ENCODE assay signal across 8 cellular contexts in genomic region chr6:118893095-118893881, GRCh38. TPM values are rescaled to one million over a fixed set of nuclear protein-coding genes. Genes with fewer than 3 reads are reported as not detected.
A peak's percentile ranks its signal among the peaks of the same experiment; 100 is the strongest.
DNase-seq lines count a peak whose midpoint lies in the region; ATAC-seq and TF ChIP-seq lines count a peak whose summit lies in the region.

No MANE protein-coding gene starts in this region.

- ATAC-seq in GM21381 (IDR thresholded peaks at IDR 0.05; ENCODE audit: unreplicated experiment): peak; percentile 6

- TSS peak; percentile 69 for BruUV-seq in OCI-LY7 (replicated peaks; lab: Mats Ljungman, UMichigan)

- peaks cover 70% of the 10 kb centered on the region for H3K79me2 ChIP-seq in OCI-LY7 (ENCODE audit: insufficient read depth, low read depth, low read length)

- DNase-seq in DMS 273 (lab: John Stamatoyannopoulos, UW; ENCODE audit: unreplicated experiment): peak; percentile 82
- peak; percentile 82 for DNase-seq in OCI-LY7 (ENCODE audit: low spot score)
- DNase-seq in amniotic epithelial cell (ENCODE audit: low read depth): peak; percentile 52
- no peak for DNase-seq in middle frontal gyrus (ENCODE audit: extremely low spot score, low spot score)

- no peaks in the 10 kb centered on the region for H3K9me2 ChIP-seq in OCI-LY7 (ENCODE audit: insufficient read depth, low read length)

- H2AFZ ChIP-seq in OCI-LY7 (ENCODE audit: low read length): peak overlapping the region; percentile 71; the same call in 1 of the 2 replicates

- peak overlapping the region; percentile 70 for H3K27ac ChIP-seq in HUES64 (ENCODE audit: low read depth, low read length)
- H3K27ac ChIP-seq in OCI-LY7 (ENCODE audit: low read depth, low read length, poor library complexity, severe bottlenecking): peak overlapping the region; percentile 89

- no peaks in the 10 kb centered on the region for H4K20me1 ChIP-seq in OCI-LY7 (ENCODE audit: insufficient read depth, low read length)

- CTCF ChIA-PET in OCI-LY7 (lab: Charles Lee; ENCODE audit: unreplicated experiment): interaction anchor here (1.0 kb wide), 1 partner anchor 11 kb away, joined by 4 read pairs; no protein-coding TSS in a partner anchor

- H3K4me2 ChIP-seq in OCI-LY7 (ENCODE audit: low read length): peak overlapping the region; percentile 99
- peak overlapping the region; percentile 86 for H3K4me2 ChIP-seq in skeletal muscle satellite cell (ENCODE audit: low read length)

- no peaks in the 10 kb centered on the region for H3K27me3 ChIP-seq in HUES64 (ENCODE audit: insufficient read depth, low read length)
- no peaks in the 10 kb centered on the region for H3K27me3 ChIP-seq in skeletal muscle satellite cell (ENCODE audit: control insufficient read depth, insufficient read depth, low read length)

- TF ChIP-seq CTCF in OCI-LY7 (conservative IDR thresholded peaks at IDR 0.05; ENCODE audit: low read length): no peak

- intact Hi-C loops in OCI-LY7 (cut with micrococcal nuclease; ENCODE audit: unreplicated experiment): loop anchor here (2.0 to 10.0 kb wide), 3 partner anchors 86 to 552 kb away; partner anchors contain the start of gene MAN1A1

- no peaks in the 10 kb centered on the region for H3K9me3 ChIP-seq in HUES64 (ENCODE audit: insufficient read depth, low read depth, low read length)
- H3K9me3 ChIP-seq in OCI-LY7 (ENCODE audit: low read length): no peaks in the 10 kb centered on the region
- H3K9me3 ChIP-seq in skeletal muscle satellite cell (replicated peaks; ENCODE audit: low read length): no peaks in the 10 kb centered on the region

- 15% methylated on average over 20 of the region's 20 CpGs for WGBS in HUES64

- peaks cover 9% of the 10 kb centered on the region; the same call in 1 of the 2 replicates for H3K36me3 ChIP-seq in HUES64 (ENCODE audit: insufficient read depth, low read length)
- H3K36me3 ChIP-seq in OCI-LY7 (ENCODE audit: insufficient read depth, low read length): peaks cover 25% of the 10 kb centered on the region
- peaks cover 4% of the 10 kb centered on the region for H3K36me3 ChIP-seq in skeletal muscle satellite cell (ENCODE audit: insufficient read depth, low read length)

- H3K4me1 ChIP-seq in HUES64 (ENCODE audit: insufficient read depth, low read length): peaks cover 26% of the 10 kb centered on the region
- peaks cover 56% of the 10 kb centered on the region for H3K4me1 ChIP-seq in OCI-LY7 (ENCODE audit: insufficient read depth, low read length, poor library complexity, severe bottlenecking)
- H3K4me1 ChIP-seq in skeletal muscle satellite cell (ENCODE audit: control insufficient read depth, insufficient read depth, low read length): peaks cover 19% of the 10 kb centered on the region

- H3K4me3 ChIP-seq in HUES64 (ENCODE audit: low read length) (peak overlapping the region; percentile 93), OCI-LY7 (ENCODE audit: low read depth, low read length, poor library complexity, severe bottlenecking) (peak overlapping the region; percentile 80), iPS-11a (ENCODE audit: low read depth, low read length) (peak overlapping the region; percentile 72), skeletal muscle satellite cell (ENCODE audit: low read length) (peak overlapping the region; percentile 93)

- POLR2A ChIA-PET in OCI-LY7 (lab: Charles Lee): interaction anchor here (0.6 to 9.3 kb wide), 5 partner anchors 11 to 208 kb away, joined by 3 to 88 read pairs (median 3); partner anchors contain the start of gene MCM9

- H3K9ac ChIP-seq in HUES64 (ENCODE audit: low read depth, low read length): peak overlapping the region; percentile 85
- H3K9ac ChIP-seq in skeletal muscle satellite cell (ENCODE audit: low read depth, low read length): peak overlapping the region; percentile 85

RNA-seq across cellular contexts. Expression of gene ASF1A, which starts 0.7 kb away (rescaled TPM):
- 29.0 TPM for polyA plus RNA-seq in HUES64 (2013, experiment 1 of 2)
- polyA plus RNA-seq in HUES64 (2013, experiment 2 of 2): 33.3 TPM
- 19.8 and 37.3 TPM in 2 replicates for total RNA-seq in OCI-LY7 (2014; rRNA removed; shearing (Covaris generic))
- total RNA-seq in OCI-LY7 (2022): 46.0 and 46.8 TPM in 2 replicates
- total RNA-seq in skeletal muscle satellite cell (2012; rRNA removed): 14.2 TPM in 2 replicates

RNA-seq across cellular contexts. Expression of gene MCM9, which starts 41.7 kb away (rescaled TPM):
- 9.2 TPM for polyA plus RNA-seq in HUES64 (2013, experiment 1 of 2)
- 8.9 TPM for polyA plus RNA-seq in HUES64 (2013, experiment 2 of 2)
- total RNA-seq in OCI-LY7 (2014; rRNA removed; shearing (Covaris generic)): 14.6 and 17.4 TPM in 2 replicates
- 18.8 and 23.2 TPM in 2 replicates for total RNA-seq in OCI-LY7 (2022)
- 8.1 and 12.9 TPM in 2 replicates for total RNA-seq in skeletal muscle satellite cell (2012; rRNA removed)
